Comparison of ENCODE assay signal across 16 cellular contexts in the genomic region with DNA sequence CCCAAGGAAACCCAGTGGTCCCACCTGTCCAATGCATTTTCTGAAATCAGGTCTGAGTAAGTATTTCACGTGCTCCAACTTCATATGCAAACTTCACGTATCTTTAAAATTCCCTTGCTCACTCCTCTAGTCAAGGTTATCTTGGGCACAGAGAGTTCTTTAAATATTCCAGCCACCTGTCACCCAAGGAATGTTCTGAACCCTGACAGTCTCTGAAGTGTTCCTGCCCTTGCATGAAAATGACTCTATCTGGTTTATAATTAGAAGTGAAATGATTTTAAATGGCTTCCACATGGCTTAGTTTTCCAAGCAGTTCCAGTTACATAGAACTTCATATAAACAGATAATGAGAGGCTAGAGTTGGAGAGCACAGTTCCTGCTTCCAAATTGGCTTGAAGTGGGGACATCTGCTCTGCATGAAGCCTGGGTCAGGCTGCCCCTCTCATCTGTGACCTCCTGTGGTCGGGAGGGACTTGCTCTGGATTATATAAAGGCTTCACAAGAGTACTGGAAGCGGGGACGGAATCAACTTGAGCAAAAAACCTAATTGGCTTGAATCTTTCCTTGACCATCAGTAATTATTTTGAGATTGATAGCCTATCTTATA.
"Had no signal": no experiment of that assay in that cellular context is flagged by ENCODE, and none has a peak within 500 bp of the region (broad histone marks: within the 10 kb centered on the region; RNA-seq: fewer than 3 reads in every experiment).

No MANE protein-coding gene starts in this region.

- H3K4me3 ChIP-seq: body of pancreas had no signal

- H3K27ac ChIP-seq: body of pancreas, foreskin keratinocyte, parathyroid adenoma had no signal

- DNase-seq: activated CD4-positive, alpha-beta T cell treated with anti-CD3 and anti-CD28 coated beads for 4 hours; activated CD8-positive, alpha-beta memory T cell treated with anti-CD3 and anti-CD28 coated beads, Interleukin-2, amount 50 U/mL, for 48 hours; activated gamma-delta T cell treated with Interleukin-2 at 50 U/mL for 16 hours; activated T-cell treated with anti-CD3 and anti-CD28 coated beads, Interleukin-2, amount 50 U/mL, for 72 hours; amniotic stem cell; cortex of kidney; effector CD4-positive, alpha-beta T cell; foreskin keratinocyte; head of caudate nucleus; mesendoderm; stimulated activated naive CD8-positive, alpha-beta T cell treated with anti-CD3 and anti-CD28 coated beads, Interleukin-15, Interleukin-2, amounts not matched to agents 100 U/mL and 50 U/mL, for 24 hours; SW 1271; trophoblast cell had no signal

- H3K27me3 ChIP-seq: body of pancreas, foreskin keratinocyte had no signal

- H3K4me1 ChIP-seq: body of pancreas, foreskin keratinocyte, parathyroid adenoma had no signal

- ATAC-seq: activated T-cell treated with anti-CD3 and anti-CD28 coated beads, Interleukin-2, amount 50 U/mL, for 72 hours; body of pancreas; foreskin keratinocyte; stimulated activated naive CD8-positive, alpha-beta T cell treated with anti-CD3 and anti-CD28 coated beads, Interleukin-15, Interleukin-2, amounts not matched to agents 100 U/mL and 50 U/mL, for 24 hours; WTC11 had no signal

- H3K9me3 ChIP-seq: body of pancreas had no signal
